22 cellular contexts compared by ENCODE assay signal in genomic region chr11:62413060-62413696, GRCh38. TPM values are rescaled to one million over a fixed set of nuclear protein-coding genes. Genes with fewer than 3 reads are reported as not detected.
"Had no signal": no experiment of that assay in that cellular context is flagged by ENCODE, and none has a peak within 500 bp of the region (broad histone marks: within the 10 kb centered on the region; RNA-seq: fewer than 3 reads in every experiment).

No MANE protein-coding gene starts in this region.

- H3K4me1 ChIP-seq: heart right ventricle, lower lobe of right lung, right lobe of liver had no signal

- H3K36me3 Mint-ChIP-seq: activated naive CD8-positive, alpha-beta T cell treated with anti-CD3 and anti-CD28 coated beads for 36 hours; brain; naive B cell had no signal

- H3K36me3 ChIP-seq: gastroesophageal sphincter, heart right ventricle, lower lobe of right lung, right lobe of liver, spleen had no signal

- H3K27ac ChIP-seq: heart right ventricle, lower lobe of right lung, right lobe of liver had no signal

- DNase-seq: activated CD4-positive, alpha-beta T cell treated with anti-CD3 and anti-CD28 coated beads, Interleukin-2, amount 50 U/mL, for 1 hour; activated CD8-positive, alpha-beta memory T cell treated with anti-CD3 and anti-CD28 coated beads for 24 hours; activated naive CD8-positive, alpha-beta T cell treated with anti-CD3 and anti-CD28 coated beads for 36 hours; amygdala; cortex of kidney; effector CD4-positive, alpha-beta T cell; heart right ventricle; left cardiac atrium; lower lobe of right lung; naive B cell; right lobe of liver; spleen; SW 1271 had no signal

- H3K27ac Mint-ChIP-seq: activated naive CD8-positive, alpha-beta T cell treated with anti-CD3 and anti-CD28 coated beads for 36 hours; naive B cell; stimulated activated naive CD8-positive, alpha-beta T cell treated with anti-CD3 and anti-CD28 coated beads, Interleukin-15, Interleukin-2, amounts not matched to agents 100 ng/mL and 50 ng/mL, for 24 hours had no signal

- H3K9me3 Mint-ChIP-seq: activated naive CD8-positive, alpha-beta T cell treated with anti-CD3 and anti-CD28 coated beads for 36 hours; naive B cell; stimulated activated naive CD8-positive, alpha-beta T cell treated with anti-CD3 and anti-CD28 coated beads, Interleukin-15, Interleukin-2, amounts not matched to agents 100 ng/mL and 50 ng/mL, for 24 hours had no signal

- H3K27me3 Mint-ChIP-seq: activated naive CD8-positive, alpha-beta T cell treated with anti-CD3 and anti-CD28 coated beads for 36 hours; brain; stimulated activated naive CD8-positive, alpha-beta T cell treated with anti-CD3 and anti-CD28 coated beads, Interleukin-15, Interleukin-2, amounts not matched to agents 100 ng/mL and 50 ng/mL, for 24 hours had no signal

- H3K4me1 Mint-ChIP-seq: activated naive CD8-positive, alpha-beta T cell treated with anti-CD3 and anti-CD28 coated beads for 36 hours; brain; naive B cell had no signal

- H3K4me3 Mint-ChIP-seq: activated naive CD8-positive, alpha-beta T cell treated with anti-CD3 and anti-CD28 coated beads for 36 hours; brain; naive B cell; stimulated activated naive CD8-positive, alpha-beta T cell treated with anti-CD3 and anti-CD28 coated beads, Interleukin-15, Interleukin-2, amounts not matched to agents 100 ng/mL and 50 ng/mL, for 24 hours had no signal

- ATAC-seq: gastroesophageal sphincter had no signal

- H3K4me3 ChIP-seq: gastroesophageal sphincter, heart right ventricle, lower lobe of right lung, right lobe of liver, spleen had no signal

- H3K9me3 ChIP-seq: gastroesophageal sphincter, heart right ventricle, lower lobe of right lung, right lobe of liver, spleen had no signal

- H3K27me3 ChIP-seq: gastroesophageal sphincter, heart right ventricle, right lobe of liver, spleen had no signal

RNA-seq across cellular contexts. Expression of gene SCGB1A1, which starts 5.7 kb away (rescaled TPM):
- total RNA-seq: activated naive CD8-positive, alpha-beta T cell treated with anti-CD3 and anti-CD28 coated beads for 36 hours; endothelial cell of umbilical vein; gastroesophageal sphincter; heart right ventricle; left cardiac atrium; osteocyte; pulmonary artery endothelial cell; right lobe of liver; spleen; T-helper 2 cell treated with Interferon-gamma antibody and Interleukin-4, amounts not matched to agents 100 ng/mL and 5 ng/mL, for 36 hours; temporal lobe had no signal
- polyA plus RNA-seq: endothelial cell of umbilical vein, urinary bladder had no signal
